39 cellular contexts compared by ENCODE assay signal in the genomic region with DNA sequence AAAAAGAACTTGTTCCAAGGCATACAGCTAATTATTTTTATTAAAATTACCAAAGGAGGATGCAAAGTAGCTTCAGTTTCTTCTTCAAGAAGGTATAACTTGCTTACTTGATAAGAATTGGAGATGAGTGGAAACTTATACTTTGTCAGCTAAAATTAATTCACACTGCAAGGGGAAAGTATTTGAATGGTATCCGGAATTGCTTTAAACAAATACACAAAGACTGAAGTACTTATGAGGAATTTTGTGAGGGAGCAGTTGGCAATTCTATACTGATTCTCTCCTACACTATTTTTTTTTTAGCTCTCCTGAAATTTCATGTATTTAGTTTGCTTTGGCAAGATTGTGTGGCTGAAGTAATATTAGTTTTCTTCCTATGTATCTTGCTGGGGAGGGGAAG. TPM values are rescaled to one million over a fixed set of nuclear protein-coding genes. Genes with fewer than 3 reads are reported as not detected.
"Had no signal": no experiment of that assay in that cellular context is flagged by ENCODE, and none has a peak within 500 bp of the region (broad histone marks: within the 10 kb centered on the region; RNA-seq: fewer than 3 reads in every experiment).

No MANE protein-coding gene starts in this region.

- H3K9me3 ChIP-seq: MG63 had no signal

- H3K27ac ChIP-seq: KMS-11 had no signal

- H3K27me3 ChIP-seq: MG63 had no signal

- H3K36me3 ChIP-seq: MG63 had no signal

- H3K4me3 ChIP-seq: MG63 had no signal

- DNase-seq: Karpas-422, Kasumi-1, KBM-7, KG1, MG63, MM.1S, NCI-H1048, NCI-H1092, NCI-H1092 treated with DMSO at 0.1 percent for 48 hours, NCI-H1105, NCI-H1105 treated with DMSO at 0.1 percent for 48 hours, NCI-H1417, NCI-H1417 treated with DMSO at 0.1 percent for 48 hours, NCI-H1436, NCI-H1436 treated with DMSO at 0.1 percent for 48 hours, NCI-H146, NCI-H1694, NCI-H1694 treated with DMSO at 0.1 percent for 48 hours, NCI-H187, NCI-H187 treated with DMSO at 0.1 percent for 48 hours, NCI-H1930, NCI-H2029, NCI-H2029 treated with DMSO at 0.1 percent for 48 hours, NCI-H2081, NCI-H2081 treated with DMSO at 0.1 percent for 48 hours, NCI-H2107, NCI-H2171, NCI-H2171 treated with DMSO at 0.1 percent for 48 hours, NCI-H2227 treated with DMSO at 0.1 percent for 48 hours, NCI-H226, NCI-H345, NCI-H446, NCI-H446 treated with DMSO at 0.1 percent for 48 hours, NCI-H510A had no signal

- H3K9ac ChIP-seq: KMS-11 had no signal

RNA-seq across cellular contexts. Expression of gene GRIK1, which starts 39.2 kb away (rescaled TPM):
- total RNA-seq: LHCN-M2, M059J, MCF 10A, NCI-H460 had no signal
